In genomic region chr10:17229016-17229716, GRCh38 we compare ENCODE assay signal across 8 cellular contexts. TPM values are rescaled to one million over a fixed set of nuclear protein-coding genes. Genes with fewer than 3 reads are reported as not detected.
DNase-seq lines count a peak whose midpoint lies in the region; ATAC-seq and TF ChIP-seq lines count a peak whose summit lies in the region.

No MANE protein-coding gene starts in this region.

- peaks cover 14 to 18% of the 10 kb centered on the region in 2 donors for H3K36me3 Mint-ChIP-seq in activated naive CD4-positive, alpha-beta T cell treated with anti-CD3 and anti-CD28 coated beads, Interleukin-2, amount 50 U/mL, for 72 hours

- H3K27ac ChIP-seq in cardiac muscle cell (peak overlapping the region; percentile 84), uterus (peak overlapping the region; percentile 100)

- peak; percentile 22 for ATAC-seq in HG02763 (IDR thresholded peaks at IDR 0.05; ENCODE audit: unreplicated experiment)
- ATAC-seq in activated naive CD4-positive, alpha-beta T cell treated with anti-CD3 and anti-CD28 coated beads, Interleukin-2, amount 50 U/mL, for 72 hours: peak; percentile 10 to 31

- H3K4me3 ChIP-seq in GM08714 (ENCODE audit: low read length): peak overlapping the region; percentile 64
- peak overlapping the region; percentile 62 for H3K4me3 ChIP-seq in cardiac muscle cell
- H3K4me3 ChIP-seq in uterus: peak overlapping the region; percentile 93 to 97

- no peaks in the 10 kb centered on the region for H3K9me3 Mint-ChIP-seq in activated naive CD4-positive, alpha-beta T cell treated with anti-CD3 and anti-CD28 coated beads, Interleukin-2, amount 50 U/mL, for 72 hours

- H3K9me3 ChIP-seq in cardiac muscle cell (ENCODE audit: low read depth): no peaks in the 10 kb centered on the region
- H3K9me3 ChIP-seq in uterus: no peaks in the 10 kb centered on the region

- peak; percentile 3 for TF ChIP-seq CTCF in cardiac muscle cell (IDR thresholded peaks at IDR 0.05; ENCODE audit: low read depth, low read length)
- TF ChIP-seq CTCF in uterus (IDR thresholded peaks at IDR 0.05): peak in 1 of 4 experiments; percentile 25

- H3K36me3 ChIP-seq in cardiac muscle cell: peaks cover 24% of the 10 kb centered on the region
- no peaks in the 10 kb centered on the region for H3K36me3 ChIP-seq in uterus

- peak overlapping the region; percentile 95 to 96 for H3K27ac Mint-ChIP-seq in activated naive CD4-positive, alpha-beta T cell treated with anti-CD3 and anti-CD28 coated beads, Interleukin-2, amount 50 U/mL, for 72 hours

- H3K27me3 ChIP-seq in cardiac muscle cell: no peaks in the 10 kb centered on the region
- H3K27me3 ChIP-seq in uterus: no peaks in the 10 kb centered on the region

- intact Hi-C loops in uterus (cut with DNase I; ENCODE audit: low total_unique reads): no loop called here

- H3K4me1 ChIP-seq in cardiac muscle cell (ENCODE audit: low read depth) (peaks cover 10% of the 10 kb centered on the region), uterus (no peaks in the 10 kb centered on the region)

- DNase-seq in SK-N-DZ (ENCODE audit: low spot score) (peak; percentile 37), cardiac muscle cell (ENCODE audit: low read depth in 1 of 2, low spot score in 1 of 2) (peak; percentile 91 to 95), pulmonary artery endothelial cell (ENCODE audit: low read depth, low spot score) (peak; percentile 80), uterus (peak; percentile 93 to 94), SHP77 (lab: John Stamatoyannopoulos, UW) (no peak)
- peak; percentile 64 to 67 for DNase-seq in activated naive CD4-positive, alpha-beta T cell treated with anti-CD3 and anti-CD28 coated beads, Interleukin-2, amount 50 U/mL, for 72 hours (ENCODE audit: low spot score in 2 of 2)

- TF ChIP-seq POLR2A in uterus (IDR thresholded peaks at IDR 0.05): peak; percentile 33 to 91

RNA-seq across cellular contexts. Expression of gene VIM, which starts 1.1 kb away (rescaled TPM):
- 117 and 143 TPM in 2 replicates for polyA plus RNA-seq in SK-N-DZ (2014; cell fraction: cytosol; rRNA removed)
- 47.9 and 64.0 TPM in 2 replicates for polyA plus RNA-seq in SK-N-DZ (2014; cell fraction: nucleus; rRNA removed)
- 100 to 1,000 TPM; 238 to 296 TPM for total RNA-seq in activated naive CD4-positive, alpha-beta T cell treated with anti-CD3 and anti-CD28 coated beads, Interleukin-2, amount 50 U/mL, for 72 hours
- total RNA-seq in cardiac muscle cell (904 and 1,157 TPM in 2 replicates), pulmonary artery endothelial cell (5,223 and 8,926 TPM in 2 replicates), uterus (1,000 to 10,000 TPM; 1,892 to 2,495 (median 2,052) TPM)
- polyA plus RNA-seq in cardiac muscle cell: 258 and 383 TPM in 2 replicates

RNA-seq across cellular contexts. Expression of gene TRDMT1, which starts 27.7 kb away (rescaled TPM):
- polyA plus RNA-seq in SK-N-DZ (2014; cell fraction: cytosol; rRNA removed): 3.7 TPM in 2 replicates
- 3.9 and 5.9 TPM in 2 replicates for polyA plus RNA-seq in SK-N-DZ (2014; cell fraction: nucleus; rRNA removed)
- total RNA-seq in activated naive CD4-positive, alpha-beta T cell treated with anti-CD3 and anti-CD28 coated beads, Interleukin-2, amount 50 U/mL, for 72 hours: 1 to 10 TPM; 7.1 to 9.4 TPM
- 5.7 and 10.1 TPM in 2 replicates for total RNA-seq in cardiac muscle cell
- polyA plus RNA-seq in cardiac muscle cell: 3.9 and 7.9 TPM in 2 replicates
- total RNA-seq in pulmonary artery endothelial cell: 4.9 and 6.7 TPM in 2 replicates
- total RNA-seq in uterus: 10 to 100 TPM in 3 of 4 donors, 1 to 10 TPM in 1; 2.6 to 25.4 (median 14.8) TPM

Comparison
In these comparisons a context has a peak if more than half of its experiments do, and no peak if none do; other contexts are left out.
1. DNase-seq: peak in SK-N-DZ (single experiment), activated naive CD4-positive, alpha-beta T cell treated with anti-CD3 and anti-CD28 coated beads, Interleukin-2, amount 50 U/mL, for 72 hours (2 of 2), cardiac muscle cell (2 of 2), pulmonary artery endothelial cell (single experiment) and uterus (2 of 2); none in SHP77 (0 of 2).
2. Peak in every context shown above with its lines, with median percentiles within 50 percentile points of each other: H3K4me3 ChIP-seq.